In genomic region chr21:45412491-45412890, GRCh38 we compare ENCODE assay signal across 17 cellular contexts.
"Had no signal": no experiment of that assay in that cellular context is flagged by ENCODE, and none has a peak within 500 bp of the region (broad histone marks: within the 10 kb centered on the region; RNA-seq: fewer than 3 reads in every experiment).

No MANE protein-coding gene starts in this region.

- ATAC-seq: activated CD8-positive, alpha-beta T cell treated with anti-CD3 and anti-CD28 coated beads, Interleukin-2, amount 10 ng/mL, durations not matched to agents 7 days and 5 days; activated T-cell treated with anti-CD3 and anti-CD28 coated beads, Interleukin-2, amount 50 U/mL, for 72 hours; body of pancreas; pancreas; stimulated activated effector memory CD8-positive, alpha-beta T cell treated with anti-CD3 and anti-CD28 coated beads, Interleukin-12 subunit alpha, Interleukin-12 subunit beta, amount 100 ng/mL, for 72 hours had no signal

- H3K9me3 Mint-ChIP-seq: activated B cell treated with CpG ODN at 0.5 μM for 24 hours; activated CD4-positive, alpha-beta T cell treated with anti-CD3 and anti-CD28 coated beads, Interleukin-2, amount 10 ng/mL, durations not matched to agents 24 days and 14 days; activated T-cell treated with anti-CD3 and anti-CD28 coated beads, Interleukin-2, amount 50 U/mL, for 72 hours; immature natural killer cell; stimulated activated effector memory CD8-positive, alpha-beta T cell treated with anti-CD3 and anti-CD28 coated beads, Interleukin-12 subunit alpha, Interleukin-12 subunit beta, amount 100 ng/mL, for 72 hours had no signal

- H3K27ac Mint-ChIP-seq: activated B cell treated with CpG ODN at 0.5 μM for 24 hours; activated CD4-positive, alpha-beta T cell treated with anti-CD3 and anti-CD28 coated beads, Interleukin-2, amount 10 ng/mL, durations not matched to agents 24 days and 14 days; activated CD8-positive, alpha-beta T cell treated with anti-CD3 and anti-CD28 coated beads, Interleukin-2, amount 10 ng/mL, durations not matched to agents 7 days and 5 days; activated naive CD8-positive, alpha-beta T cell; activated T-cell treated with anti-CD3 and anti-CD28 coated beads, Interleukin-2, amount 50 U/mL, for 72 hours; immature natural killer cell; stimulated activated effector memory CD8-positive, alpha-beta T cell treated with anti-CD3 and anti-CD28 coated beads, Interleukin-12 subunit alpha, Interleukin-12 subunit beta, amount 100 ng/mL, for 72 hours had no signal

- H3K4me3 Mint-ChIP-seq: activated B cell treated with CpG ODN at 0.5 μM for 24 hours; activated CD4-positive, alpha-beta T cell treated with anti-CD3 and anti-CD28 coated beads, Interleukin-2, amount 10 ng/mL, durations not matched to agents 24 days and 14 days; activated CD8-positive, alpha-beta T cell treated with anti-CD3 and anti-CD28 coated beads, Interleukin-2, amount 10 ng/mL, durations not matched to agents 7 days and 5 days; activated naive CD8-positive, alpha-beta T cell; activated T-cell treated with anti-CD3 and anti-CD28 coated beads, Interleukin-2, amount 50 U/mL, for 72 hours; immature natural killer cell; stimulated activated effector memory CD8-positive, alpha-beta T cell treated with anti-CD3 and anti-CD28 coated beads, Interleukin-12 subunit alpha, Interleukin-12 subunit beta, amount 100 ng/mL, for 72 hours had no signal

- H3K4me1 ChIP-seq: pancreas had no signal

- H3K36me3 Mint-ChIP-seq: activated naive CD8-positive, alpha-beta T cell; immature natural killer cell; stimulated activated effector memory CD8-positive, alpha-beta T cell treated with anti-CD3 and anti-CD28 coated beads, Interleukin-12 subunit alpha, Interleukin-12 subunit beta, amount 100 ng/mL, for 72 hours had no signal

- H3K27ac ChIP-seq: pancreas, vagina had no signal

- H3K27me3 ChIP-seq: body of pancreas, pancreas, thyroid gland, vagina had no signal

- H3K36me3 ChIP-seq: pancreas, thyroid gland, vagina had no signal

- H3K4me3 ChIP-seq: body of pancreas, lung, pancreas, thyroid gland, vagina had no signal

- H3K4me1 Mint-ChIP-seq: activated B cell treated with CpG ODN at 0.5 μM for 24 hours; activated CD4-positive, alpha-beta T cell treated with anti-CD3 and anti-CD28 coated beads, Interleukin-2, amount 10 ng/mL, durations not matched to agents 24 days and 14 days; immature natural killer cell; stimulated activated effector memory CD8-positive, alpha-beta T cell treated with anti-CD3 and anti-CD28 coated beads, Interleukin-12 subunit alpha, Interleukin-12 subunit beta, amount 100 ng/mL, for 72 hours had no signal

- H3K9me3 ChIP-seq: body of pancreas, pancreas, thyroid gland, vagina had no signal

- DNase-seq: activated B cell treated with CpG ODN at 0.5 μM for 24 hours; activated CD4-positive, alpha-beta T cell treated with anti-CD3 and anti-CD28 coated beads, Interleukin-2, amount 10 ng/mL, durations not matched to agents 24 days and 14 days; activated CD8-positive, alpha-beta T cell treated with anti-CD3 and anti-CD28 coated beads, Interleukin-2, amount 10 ng/mL, durations not matched to agents 7 days and 5 days; activated gamma-delta T cell; activated T-cell treated with anti-CD3 and anti-CD28 coated beads, Interleukin-2, amount 50 U/mL, for 72 hours; amniotic stem cell; effector CD8-positive, alpha-beta T cell; foreskin fibroblast; immature natural killer cell; midbrain; thyroid gland had no signal
